Comparison of ENCODE assay signal across 11 cellular contexts in the genomic region with DNA sequence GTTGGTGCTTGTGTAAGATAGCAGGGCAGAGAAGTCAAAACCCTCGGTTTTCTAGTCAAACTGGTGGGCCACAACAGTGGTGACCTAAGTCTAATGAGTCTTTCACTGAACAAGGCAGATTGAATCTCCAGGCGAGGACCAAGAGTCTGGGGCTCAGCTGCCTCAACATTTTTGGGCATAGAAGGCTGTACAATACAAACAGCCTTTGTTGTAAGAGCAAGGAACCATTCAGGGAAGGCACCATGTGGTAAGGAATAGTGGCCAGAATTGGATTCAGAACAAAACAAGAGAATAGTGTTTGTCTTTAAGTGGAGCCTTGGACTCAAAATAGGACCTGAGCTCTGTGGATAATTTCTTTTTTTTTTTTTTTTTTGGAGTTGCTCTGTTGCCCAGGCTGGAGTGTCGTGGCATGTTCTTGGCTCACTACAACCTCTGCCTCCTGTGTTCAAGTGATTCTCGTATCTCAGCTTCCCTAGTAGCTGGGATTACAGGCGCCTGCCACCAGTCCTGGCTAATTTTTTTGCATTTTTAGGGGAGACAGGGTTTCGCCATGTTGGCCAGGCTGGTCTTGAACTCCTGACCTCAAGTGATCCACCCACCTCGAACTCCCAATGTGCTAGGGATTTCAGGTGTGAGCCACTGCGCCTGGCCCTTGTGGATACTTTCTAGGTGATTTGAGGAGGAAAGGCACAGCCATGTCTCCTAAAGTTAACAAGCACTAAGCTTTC. TPM values are rescaled to one million over a fixed set of nuclear protein-coding genes. Genes with fewer than 3 reads are reported as not detected.
DNase-seq lines count a peak whose midpoint lies in the region; TF ChIP-seq lines count a peak whose summit lies in the region.
"Not testable (repeated sequence)": the region's sequence is repeated elsewhere in the genome, so short reads cannot be mapped to it uniquely, and the experiment has no call there.
"Had no signal": no experiment of that assay in that cellular context is flagged by ENCODE, and none has a peak within 500 bp of the region (broad histone marks: within the 10 kb centered on the region; RNA-seq: fewer than 3 reads in every experiment).

No MANE protein-coding gene starts in this region.

- not testable (repeated sequence) for H3K4me3 ChIP-seq in ascending aorta, suprapubic skin
- peak overlapping the region in 26 of 59 donors; percentile 5 to 61 (median 52) for H3K4me3 ChIP-seq in dorsolateral prefrontal cortex

- intact Hi-C loops in ascending aorta (cut with DNase I): not testable (repeated sequence)
- intact Hi-C loops in dorsolateral prefrontal cortex (cut with DNase I): loop anchor here in 1 of 2 donors (10.0 kb wide), 1 partner anchor 253 kb away; a partner anchor contains a TSS
- intact Hi-C loops in cardiac septum (cut with DNase I): loop anchor here (10.0 kb wide), 1 partner anchor 253 kb away; a partner anchor contains a TSS

- H3K27ac ChIP-seq in ascending aorta (peak overlapping the region; percentile 34 to 63), dorsolateral prefrontal cortex (peak overlapping the region in 57 of 59 donors; percentile 24 to 91 (median 82)), suprapubic skin (peak overlapping the region; percentile 38)

- WGBS in suprapubic skin: 72% methylated on average over 8 of the region's 8 CpGs

- H3K9me3 ChIP-seq in ascending aorta, suprapubic skin: not testable (repeated sequence)

- not testable (repeated sequence) for TF ChIP-seq CTCF in ascending aorta (IDR thresholded peaks at IDR 0.05); suprapubic skin (IDR thresholded peaks at IDR 0.05)
- TF ChIP-seq CTCF in dorsolateral prefrontal cortex (IDR thresholded peaks at IDR 0.05 in 54 of 56, conservative IDR thresholded peaks at IDR 0.05 in 2 of 56; ENCODE audit: low read depth in 1 of 56, partially characterized antibody in 56 of 56): peak in 1 of 56 donors; percentile 8

- H3K27me3 ChIP-seq in ascending aorta, dorsolateral prefrontal cortex, suprapubic skin: not testable (repeated sequence)

- in situ Hi-C loops in SK-MEL-5 (cut with HindIII; ENCODE audit: low pct_unique_long_range_greater_than_20kb, low sequenced_read_pairs): not testable (repeated sequence)

- not testable (repeated sequence) for TF ChIP-seq POLR2A in suprapubic skin (IDR thresholded peaks at IDR 0.05)

- DNase-seq in Ammon's horn (ENCODE audit: low spot score) (peak; percentile 81), SK-MEL-5 (ENCODE audit: low read depth, low spot score) (peak; percentile 92), dorsolateral prefrontal cortex (peak in 1 of 10 donors; percentile 29), cardiac septum (ENCODE audit: low spot score) (peak; percentile 59), medulla oblongata (ENCODE audit: extremely low spot score) (peak; percentile 93), pons (ENCODE audit: low spot score) (peak; percentile 95)
- DNase-seq in ascending aorta (ENCODE audit: low spot score in 2 of 2); suprapubic skin (ENCODE audit: low spot score in 2 of 2): not testable (repeated sequence)

- TF ChIP-seq EP300 in suprapubic skin (IDR thresholded peaks at IDR 0.05): not testable (repeated sequence)

- H3K36me3 ChIP-seq in ascending aorta, suprapubic skin: not testable (repeated sequence)

- not testable (repeated sequence) for H3K4me1 ChIP-seq in ascending aorta
- peaks cover 10% of the 10 kb centered on the region for H3K4me1 ChIP-seq in suprapubic skin

RNA-seq across cellular contexts. Expression of a gene that starts 20.6 kb away (rescaled TPM):
- total RNA-seq in SK-MEL-5 (2014; rRNA removed; shearing (Covaris generic)): 5.2 and 5.8 TPM in 2 replicates
- 0.30 and 1.8 TPM in 2 replicates for polyA plus RNA-seq in SK-MEL-5 (2015; cell fraction: cytosol; rRNA removed)
- polyA plus RNA-seq in SK-MEL-5 (2015; cell fraction: nucleus; rRNA removed): 8.1 and 11.3 TPM in 2 replicates
- total RNA-seq in ascending aorta (12.1 TPM), dorsolateral prefrontal cortex (100 to 1,000 TPM in 112 of 120 experiments, 10 to 100 TPM in 8; 91.6 to 167 (median 125) TPM), cardiac septum (9.2 TPM), suprapubic skin (100 to 1,000 TPM in 1 of 4 donors, 10 to 100 TPM in 3; 11.8 to 113 (median 22.3) TPM)

RNA-seq across cellular contexts. Expression of a gene that starts 22.5 kb away (rescaled TPM):
- total RNA-seq in SK-MEL-5 (2014; rRNA removed; shearing (Covaris generic)): not detected in 2 replicates
- polyA plus RNA-seq in SK-MEL-5 (2015; cell fraction: cytosol; rRNA removed): not detected in 2 replicates
- polyA plus RNA-seq in SK-MEL-5 (2015; cell fraction: nucleus; rRNA removed): not detected in 2 replicates
- total RNA-seq in ascending aorta (9.4 TPM), dorsolateral prefrontal cortex (10 to 100 TPM in 3 of 120 experiments, 1 to 10 TPM in 114, under 1 TPM in 3; 0.91 to 13.4 (median 4.5) TPM), cardiac septum (6.6 TPM), suprapubic skin (1 to 10 TPM; 1.5 to 2.9 (median 2.0) TPM)
- total RNA-seq: Caco-2, H4, HT1080 had no signal
